In genomic region chr7:108569381-108570145, GRCh38 we compare ENCODE assay signal across 8 cellular contexts. TPM values are rescaled to one million over a fixed set of nuclear protein-coding genes. Genes with fewer than 3 reads are reported as not detected.
DNase-seq lines count a peak whose midpoint lies in the region; ATAC-seq, FAIRE-seq and TF ChIP-seq lines count a peak whose summit lies in the region.

TSS of gene DNAJB9 (plus strand) at chr7:108569874. CDS start at chr7:108571727, 1,853 bp downstream.
TSS of gene THAP5 (minus strand) at chr7:108569706. CDS start at chr7:108569569, 137 bp downstream.

- FAIRE-seq in GM12892 (lab: Jason Lieb, UNC), result peak; percentile 98

- TF ChIP-seq CTCF in heart left ventricle (IDR thresholded peaks at IDR 0.05) (peak in 4 of 12 donors; percentile 12 to 39 (median 16)), type B pancreatic cell (conservative IDR thresholded peaks at IDR 0.05) (no peak)

- no peaks in the 10 kb centered on the region for H3K27me3 ChIP-seq in heart left ventricle

- H3K9me3 ChIP-seq in heart left ventricle, result no peaks in the 10 kb centered on the region

- H3K36me3 Mint-ChIP-seq in type B pancreatic cell, result peaks cover 23% of the 10 kb centered on the region

- H3K27ac Mint-ChIP-seq in type B pancreatic cell, result peak within 1 kb of the TSS; percentile 99

- peak within 1 kb of the TSS; percentile 95 for H3K4me3 Mint-ChIP-seq in type B pancreatic cell

- TF ChIP-seq POLR2A in GM12892 (IDR thresholded peaks at IDR 0.05; ENCODE audit: low read depth, low read length) (peak; percentile 86), heart left ventricle (IDR thresholded peaks at IDR 0.05) (peak; percentile 91 to 95)

- peak; percentile 86 for DNase-seq in GM12892 (ENCODE audit: insufficient read length)
- DNase-seq in NCI-H146 (lab: John Stamatoyannopoulos, UW), result peak; percentile 99
- peak; percentile 98 to 99 (median 99) for DNase-seq in T-helper 1 cell
- DNase-seq in amniotic epithelial cell (ENCODE audit: low read depth), result peak; percentile 99
- DNase-seq in heart left ventricle, result peak; percentile 99 to 100 (median 99)
- peak; percentile 100 for DNase-seq in pons (ENCODE audit: low spot score)
- peak; percentile 99 for DNase-seq in type B pancreatic cell (ENCODE audit: extremely low spot score, unreplicated experiment)

- peaks cover 0 to 46% (median 34%) of the 10 kb centered on the region in 9 donors for H3K36me3 ChIP-seq in heart left ventricle

- H3K27ac ChIP-seq in heart left ventricle, result peak within 1 kb of the TSS; percentile 92 to 99 (median 95)

- peaks cover 4 to 58% (median 36%) of the 10 kb centered on the region in 12 donors for H3K4me1 ChIP-seq in heart left ventricle

- no peaks in the 10 kb centered on the region for H3K9me3 Mint-ChIP-seq in type B pancreatic cell

- WGBS in heart left ventricle, 4 donors, result 0 to 1% (median 0%) methylated on average over 45 to 65 of the region's 65 CpGs

- H3K4me3 ChIP-seq in heart left ventricle, result peak within 1 kb of the TSS; percentile 68 to 94 (median 78)

- peaks cover 15% of the 10 kb centered on the region for H3K4me1 Mint-ChIP-seq in type B pancreatic cell (ENCODE audit: unreplicated experiment)

- ATAC-seq in HG02852 (IDR thresholded peaks at IDR 0.05; ENCODE audit: unreplicated experiment) (peak; percentile 94), heart left ventricle (peak; percentile 97 to 99 (median 98))

- intact Hi-C loops in heart left ventricle (cut with DNase I), result loop anchor here in 8 of 10 donors (1.0 to 5.0 kb wide), 3 partner anchors 42 to 43 kb away; partner anchors contain the start of gene PNPLA8 (in 8 of the 8)

- no peaks in the 10 kb centered on the region for H3K27me3 Mint-ChIP-seq in type B pancreatic cell

RNA-seq across cellular contexts. Expression of gene DNAJB9, which starts in this region (rescaled TPM):
- 8.6 TPM for polyA plus RNA-seq in GM12892 (2012; ENCODE audit: missing spikeins)
- total RNA-seq in heart left ventricle (10 to 100 TPM; 36.8 to 78.9 (median 51.5) TPM), type B pancreatic cell (ENCODE audit: low replicate concordance) (16.9 and 21.5 TPM in 2 replicates)
- 100 to 1,000 TPM in 1 of 2 donors, 10 to 100 TPM in 1; 15.1 to 105 TPM for polyA plus RNA-seq in heart left ventricle

RNA-seq across cellular contexts. Expression of gene THAP5, which starts in this region (rescaled TPM):
- polyA plus RNA-seq in GM12892 (2012; ENCODE audit: missing spikeins), result 15.8 TPM
- total RNA-seq in heart left ventricle (10 to 100 TPM; 22.3 to 34.4 (median 26.3) TPM), type B pancreatic cell (ENCODE audit: low replicate concordance) (19.0 and 24.0 TPM in 2 replicates)
- polyA plus RNA-seq in heart left ventricle, result 10 to 100 TPM in 1 of 2 donors, 1 to 10 TPM in 1; 7.6 to 16.3 TPM

Comparison
In these comparisons a context has a peak if more than half of its experiments do, and no peak if none do; other contexts are left out.
1. Peak in every context shown above with its lines: DNase-seq, ATAC-seq, H3K4me3 ChIP-seq and H3K27ac ChIP-seq.